Comparison of ENCODE assay signal across 8 cellular contexts in the genomic region with DNA sequence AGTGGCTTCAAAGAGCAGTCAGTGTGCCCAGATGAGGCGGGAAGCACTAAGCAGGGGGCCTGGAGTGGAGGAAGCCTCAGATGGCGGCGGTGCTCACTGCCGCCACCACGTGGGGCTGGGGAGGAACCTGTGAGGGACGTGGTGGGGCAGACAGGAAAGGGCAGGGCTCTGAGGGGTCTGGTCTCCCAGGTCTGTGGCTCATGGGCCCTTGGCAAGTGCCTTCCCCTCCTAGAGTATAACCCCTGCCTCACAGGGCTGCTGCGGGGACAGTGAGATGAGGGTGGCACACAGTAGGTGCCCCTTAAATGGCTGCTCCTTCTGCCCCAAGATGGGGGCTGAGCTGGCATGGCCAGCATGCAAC. TPM values are rescaled to one million over a fixed set of nuclear protein-coding genes. Genes with fewer than 3 reads are reported as not detected.
A peak's percentile ranks its signal among the peaks of the same experiment; 100 is the strongest.
DNase-seq lines count a peak whose midpoint lies in the region; ATAC-seq and TF ChIP-seq lines count a peak whose summit lies in the region.

No MANE protein-coding gene starts in this region.

- no peaks in the 10 kb centered on the region for H4K20me1 ChIP-seq in OCI-LY1 (ENCODE audit: insufficient read depth, low read length)

- intact Hi-C loops in ascending aorta (cut with DNase I) = no loop called here

- H3K4me1 ChIP-seq in OCI-LY1 (ENCODE audit: insufficient read depth, low read length, severe bottlenecking) (peaks cover 19% of the 10 kb centered on the region), ascending aorta (no peaks in the 10 kb centered on the region)

- H3K36me3 ChIP-seq in OCI-LY1 (ENCODE audit: insufficient read depth, low read length) (no peaks in the 10 kb centered on the region), MG63 (no peaks in the 10 kb centered on the region), ascending aorta (no peaks in the 10 kb centered on the region)

- H3K27ac ChIP-seq in OCI-LY1 (ENCODE audit: low read depth, low read length, poor library complexity, severe bottlenecking) (no peak overlapping the region), ascending aorta (no peak overlapping the region)

- DNase-seq in AG04449 (ENCODE audit: low read depth, low spot score) (no peak), fibroblast of pulmonary artery (ENCODE audit: low read depth) (peak; percentile 9), MG63 (no peak), ascending aorta (ENCODE audit: low spot score in 2 of 2) (no peak)
- no peak for DNase-seq in activated CD4-positive, CD25-positive, alpha-beta regulatory T cell treated with anti-CD3 and anti-CD28 coated beads, Interleukin-2, amount 50 U/mL, for 72 hours

- H3K9me2 ChIP-seq in OCI-LY1 (ENCODE audit: low read depth, low read length) = no peaks in the 10 kb centered on the region

- H3K9ac ChIP-seq in OCI-LY1 (ENCODE audit: low read length) = no peak overlapping the region

- peak overlapping the region; percentile 53; the same call in 1 of the 2 replicates for H2AFZ ChIP-seq in OCI-LY1 (ENCODE audit: low read length)

- no peaks in the 10 kb centered on the region for H3K9me3 ChIP-seq in OCI-LY1 (ENCODE audit: low read length)
- no peaks in the 10 kb centered on the region for H3K9me3 ChIP-seq in MG63
- no peaks in the 10 kb centered on the region for H3K9me3 ChIP-seq in ascending aorta

- POLR2A ChIA-PET in AG04449 (lab: Yijun Ruan, JAX) = no interaction called here

- H3K79me2 ChIP-seq in OCI-LY1 (ENCODE audit: insufficient read depth, low read length) = no peaks in the 10 kb centered on the region

- TF ChIP-seq CTCF in AG04449 (IDR thresholded peaks at IDR 0.05; ENCODE audit: insufficient read depth, low read length, missing control alignments) (peak; percentile 63), OCI-LY1 (IDR thresholded peaks at IDR 0.05; ENCODE audit: low read length) (peak; percentile 81), fibroblast of pulmonary artery (IDR thresholded peaks at IDR 0.05; ENCODE audit: low read length, missing control alignments) (peak; percentile 31), ascending aorta (IDR thresholded peaks at IDR 0.05) (no peak)

- H3F3A ChIP-seq in OCI-LY1 (ENCODE audit: insufficient read depth, low read length) = no peaks in the 10 kb centered on the region

- ATAC-seq in GM18868 (IDR thresholded peaks at IDR 0.05; ENCODE audit: unreplicated experiment) (peak; percentile 53), GM21381 (IDR thresholded peaks at IDR 0.05; ENCODE audit: unreplicated experiment) (no peak)

- H3K27me3 ChIP-seq in OCI-LY1 (ENCODE audit: insufficient read depth, low read length) (no peaks in the 10 kb centered on the region), MG63 (no peaks in the 10 kb centered on the region), ascending aorta (no peaks in the 10 kb centered on the region)

- H3K4me3 ChIP-seq in AG04449 (ENCODE audit: low read depth, low read length) (no peak overlapping the region), OCI-LY1 (ENCODE audit: low read depth, low read length, poor library complexity, severe bottlenecking) (no peak overlapping the region), fibroblast of pulmonary artery (replicated peaks; ENCODE audit: low read depth, low read length) (no peak overlapping the region), MG63 (no peak overlapping the region), ascending aorta (no peak overlapping the region)

- CTCF ChIA-PET in AG04449 (lab: Yijun Ruan, JAX) = interaction anchor here (1.3 to 1.6 kb wide), 4 partner anchors 11 to 62 kb away, joined by 3 to 4 read pairs (median 4); no protein-coding TSS in a partner anchor

- peak overlapping the region; percentile 39; the same call in 1 of the 2 replicates for H3K4me2 ChIP-seq in OCI-LY1 (ENCODE audit: low read length)

RNA-seq across cellular contexts. Expression of a gene that starts 26.6 kb away (rescaled TPM):
- total RNA-seq in MG63 (2014; rRNA removed; shearing (Covaris generic); ENCODE audit: low replicate concordance) = not detected in 2 replicates
- 0.96 TPM for total RNA-seq in ascending aorta

RNA-seq across cellular contexts. Expression of a gene that starts 30.4 kb away (rescaled TPM):
- not detected in 2 replicates for total RNA-seq in MG63 (2014; rRNA removed; shearing (Covaris generic); ENCODE audit: low replicate concordance)
- total RNA-seq in ascending aorta = not detected

Comparison
In these comparisons a context has a peak if more than half of its experiments do, and no peak if none do; other contexts are left out.
1. CTCF ChIP-seq: peak in AG04449 (single experiment), OCI-LY1 (single experiment) and fibroblast of pulmonary artery (single experiment); none in ascending aorta (0 of 3).